In genomic region chr10:89814278-89814677, GRCh38 we compare ENCODE assay signal across 18 cellular contexts.
DNase-seq lines count a peak whose midpoint lies in the region; ATAC-seq lines count a peak whose summit lies in the region.
"Had no signal": no experiment of that assay in that cellular context is flagged by ENCODE, and none has a peak within 500 bp of the region (broad histone marks: within the 10 kb centered on the region; RNA-seq: fewer than 3 reads in every experiment).

No MANE protein-coding gene starts in this region.

- H3K4me3 ChIP-seq in GM08714 (ENCODE audit: low read length), result peak overlapping the region; percentile 22; the same call in 1 of the 2 replicates
- H3K4me3 ChIP-seq in mesendoderm (ENCODE audit: low read length), result no peak overlapping the region

- H3K4me2 ChIP-seq in mesendoderm (ENCODE audit: low read length), result no peak overlapping the region

- no peak overlapping the region for H2BK5ac ChIP-seq in mesendoderm (ENCODE audit: low read length)

- H3K18ac ChIP-seq in mesendoderm (ENCODE audit: low read length), result peak overlapping the region; percentile 69

- H3K79me1 ChIP-seq in mesendoderm (ENCODE audit: low read length), result no peaks in the 10 kb centered on the region

- no peak overlapping the region for H2BK15ac ChIP-seq in mesendoderm (replicated peaks; ENCODE audit: low read depth)

- no peaks in the 10 kb centered on the region for H3K36me3 ChIP-seq in mesendoderm (ENCODE audit: control insufficient read depth, insufficient read depth, low read length)

- peak; percentile 16 for DNase-seq in HuH-7.5 (ENCODE audit: low spot score)
- peak; percentile 81 for DNase-seq in mesendoderm
- no peak for DNase-seq in activated effector memory CD4-positive, alpha-beta T cell treated with anti-CD3 and anti-CD28 coated beads, Interleukin-2, amount 50 U/mL, for 16 hours
- DNase-seq in occipital lobe (lab: John Stamatoyannopoulos, UW), result no peak
- no peak for DNase-seq in NCI-H1417 treated with DMSO at 0.1 percent for 48 hours (lab: John Stamatoyannopoulos, UW)
- DNase-seq in central memory CD4-positive, alpha-beta T cell, result no peak
- DNase-seq: C1 segment of cervical spinal cord, DND-41, GDM1, IMR-90, Karpas-422, NCI-H1105, NCI-H1694 treated with DMSO at 0.1 percent for 48 hours, NCI-H226, NCI-H526 treated with DMSO at 0.1 percent for 48 hours, RPMI8226 had no signal

- no peak overlapping the region for H3K4ac ChIP-seq in mesendoderm (ENCODE audit: low read depth, low read length)

- no peaks in the 10 kb centered on the region for H3K79me2 ChIP-seq in mesendoderm (ENCODE audit: control insufficient read depth, insufficient read depth, low read length)

- peak; percentile 77 for ATAC-seq in GM19395 (IDR thresholded peaks at IDR 0.05; ENCODE audit: unreplicated experiment)

- H3K27ac ChIP-seq in mesendoderm (ENCODE audit: low read depth, low read length), result no peak overlapping the region

- H3K23ac ChIP-seq in mesendoderm (ENCODE audit: low read length), result no peak overlapping the region

- no peak overlapping the region for H2BK120ac ChIP-seq in mesendoderm (ENCODE audit: low read depth, low read length)

- no peak overlapping the region for H2AK5ac ChIP-seq in mesendoderm (ENCODE audit: low read length)

- no peaks in the 10 kb centered on the region for H3K27me3 ChIP-seq in mesendoderm (ENCODE audit: insufficient read depth, low read length, poor library complexity)

- no peak overlapping the region for H3K9ac ChIP-seq in mesendoderm (ENCODE audit: low read length)

- no CpG with 5 or more reads among the region's 1 CpG for WGBS in mesendoderm (ENCODE audit: extremely low coverage, insufficient coverage, low lambda C conversion rate)

- no peak overlapping the region for H3K56ac ChIP-seq in mesendoderm (ENCODE audit: low read length)

- no peaks in the 10 kb centered on the region for H3K4me1 ChIP-seq in mesendoderm (ENCODE audit: control insufficient read depth, low read depth, low read length)

- no peak overlapping the region for H4K5ac ChIP-seq in mesendoderm (ENCODE audit: low read length)

- H4K8ac ChIP-seq in mesendoderm (ENCODE audit: low read depth, low read length), result no peak overlapping the region

Comparison
In these comparisons a context has a peak if more than half of its experiments do, and no peak if none do; other contexts are left out.
1. DNase-seq: peak in HuH-7.5 (single experiment) and mesendoderm (single experiment); none in activated effector memory CD4-positive, alpha-beta T cell treated with anti-CD3 and anti-CD28 coated beads, Interleukin-2, amount 50 U/mL, for 16 hours (single experiment), occipital lobe (single experiment), NCI-H1417 treated with DMSO at 0.1 percent for 48 hours (single experiment) and central memory CD4-positive, alpha-beta T cell (single experiment).